ENCODE assay signal across 9 cellular contexts in the genomic region with DNA sequence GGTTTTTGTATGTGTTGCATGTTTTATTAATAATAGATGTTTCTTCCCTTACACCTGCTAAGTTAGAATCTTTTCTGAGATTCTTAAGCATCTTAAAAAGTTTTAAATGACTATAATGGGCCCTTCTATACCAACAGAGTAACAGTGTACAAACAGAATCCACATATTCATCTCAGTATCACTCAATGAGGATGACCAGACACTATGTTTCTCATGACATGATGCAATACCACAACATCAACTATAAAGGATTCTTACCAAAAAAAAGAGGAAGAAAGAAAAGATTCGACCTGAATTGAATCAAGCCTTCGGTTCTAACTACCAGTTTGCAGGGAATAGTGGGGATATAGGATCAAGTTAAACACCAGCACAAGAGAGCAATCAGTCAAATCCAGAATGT. TPM values are rescaled to one million over a fixed set of nuclear protein-coding genes. Genes with fewer than 3 reads are reported as not detected.
DNase-seq lines count a peak whose midpoint lies in the region; ATAC-seq, FAIRE-seq and TF ChIP-seq lines count a peak whose summit lies in the region.
"Had no signal": no experiment of that assay in that cellular context is flagged by ENCODE, and none has a peak within 500 bp of the region (broad histone marks: within the 10 kb centered on the region; RNA-seq: fewer than 3 reads in every experiment).

No MANE protein-coding gene starts in this region.

- H3K27me3 ChIP-seq in GM12878 (replicated peaks in 1 of 2; ENCODE audit: control insufficient read depth in 2 of 2, insufficient read depth in 2 of 2, low read length in 1 of 2) (no peaks in the 10 kb centered on the region), subcutaneous abdominal adipose tissue (ENCODE audit: control insufficient read depth in 5 of 5, insufficient read depth in 4 of 5, low read length in 5 of 5) (no peaks in the 10 kb centered on the region), MM.1S (replicated peaks; ENCODE audit: insufficient read depth, low read length) (no peaks in the 10 kb centered on the region)
- H3K27me3 ChIP-seq: BE2C had no signal

- TF ChIP-seq CTCF in GM12878 (IDR thresholded peaks at IDR 0.05 in 2 of 3, conservative IDR thresholded peaks at IDR 0.05 in 1 of 3; ENCODE audit: control insufficient read depth in 2 of 3, extremely low read depth in 1 of 3, insufficient read depth in 1 of 3, low read depth in 3 of 3, low read length in 3 of 3) (no peak), MM.1S (IDR thresholded peaks at IDR 0.05; ENCODE audit: low read length) (no peak)

- ATAC-seq in HG03460 (IDR thresholded peaks at IDR 0.05; ENCODE audit: unreplicated experiment) = peak; percentile 89
- ATAC-seq in GM12878 = peak; percentile 95

- no peaks in the 10 kb centered on the region for H3K9me2 ChIP-seq in MM.1S (replicated peaks; ENCODE audit: insufficient read depth, low read length)

- no peak overlapping the region for H3K4me3 Mint-ChIP-seq in activated naive CD4-positive, alpha-beta T cell treated with anti-CD3 and anti-CD28 coated beads for 36 hours

- H3K27ac ChIP-seq in GM12878 (ENCODE audit: control insufficient read depth, insufficient read depth) (no peak overlapping the region), subcutaneous abdominal adipose tissue (ENCODE audit: low read depth, low read length) (peak overlapping the region; percentile 51), MM.1S (ENCODE audit: low read length) (no peak overlapping the region)

- H2AFZ ChIP-seq in GM12878 (ENCODE audit: control insufficient read depth, low read depth, low read length) (no peak overlapping the region), MM.1S (ENCODE audit: low read length) (no peak overlapping the region)

- no peaks in the 10 kb centered on the region; the same call in 1 of the 2 replicates for H3K4me1 ChIP-seq in GM12878 (ENCODE audit: control insufficient read depth, insufficient read depth, low read length)
- H3K4me1 ChIP-seq in subcutaneous abdominal adipose tissue (ENCODE audit: control insufficient read depth in 5 of 5, insufficient read depth in 5 of 5, low read length in 5 of 5) = peaks cover 4 to 16% (median 12%) of the 10 kb centered on the region in 5 donors
- H3K4me1 ChIP-seq in MM.1S (ENCODE audit: low read length) = no peaks in the 10 kb centered on the region

- RAD21 ChIA-PET in GM12878 (lab: Charles Lee; ENCODE audit: unreplicated experiment) = interaction anchor here (1.4 kb wide), 1 partner anchor 401 kb away, joined by 4 read pairs; no protein-coding TSS in a partner anchor

- no peak overlapping the region for H3K4me2 ChIP-seq in GM12878 (ENCODE audit: control insufficient read depth, insufficient read depth)
- no peak overlapping the region for H3K4me2 ChIP-seq in MM.1S (ENCODE audit: low read depth, low read length)

- peaks cover 2% of the 10 kb centered on the region; the same call in 1 of the 2 replicates for H4K20me1 ChIP-seq in GM12878 (ENCODE audit: control insufficient read depth, insufficient read depth)
- no peaks in the 10 kb centered on the region for H4K20me1 ChIP-seq in MM.1S (ENCODE audit: insufficient read depth, low read length)

- SMC1A ChIA-PET in GM12878 (lab: Charles Lee; ENCODE audit: uncharacterized antibody, unreplicated experiment) = interaction anchor here (1.2 to 3.2 kb wide), 2 partner anchors 12 to 13 kb away, joined by 3 to 10 read pairs; no protein-coding TSS in a partner anchor

- DNase-seq in activated naive CD4-positive, alpha-beta T cell treated with anti-CD3 and anti-CD28 coated beads for 36 hours = no peak
- DNase-seq in activated naive CD4-positive, alpha-beta T cell (lab: John Stamatoyannopoulos, UW) = no peak
- DNase-seq in GM12878 (ENCODE audit: low read depth, low spot score) (no peak), posterior vena cava (ENCODE audit: low spot score) (no peak), MM.1S (no peak), foreskin melanocyte (no peak)
- DNase-seq: BE2C had no signal

- H3K36me3 ChIP-seq in GM12878 (ENCODE audit: control insufficient read depth in 2 of 2, insufficient read depth in 2 of 2, low read length in 1 of 2) = peaks cover 0 to 15% of the 10 kb centered on the region in 2 experiments; a peak in 2 of 4 replicates
- H3K36me3 ChIP-seq in subcutaneous abdominal adipose tissue (ENCODE audit: control insufficient read depth in 5 of 5, insufficient read depth in 5 of 5, low read length in 5 of 5) = peaks cover 0 to 3% (median 0%) of the 10 kb centered on the region in 5 donors
- no peaks in the 10 kb centered on the region for H3K36me3 ChIP-seq in MM.1S (replicated peaks; ENCODE audit: insufficient read depth, low read length)
- H3K36me3 ChIP-seq: BE2C had no signal

- H3K9ac ChIP-seq in GM12878 (ENCODE audit: control insufficient read depth, insufficient read depth, low read length) (no peak overlapping the region), subcutaneous abdominal adipose tissue (ENCODE audit: low read length in 5 of 5) (no peak overlapping the region), MM.1S (ENCODE audit: low read length) (no peak overlapping the region)

- no peaks in the 10 kb centered on the region for H3F3A ChIP-seq in MM.1S (ENCODE audit: insufficient read depth, low read length)

- intact Hi-C loops in activated naive CD4-positive, alpha-beta T cell treated with anti-CD3 and anti-CD28 coated beads for 36 hours (cut with micrococcal nuclease) = loop anchor here (2.0 kb wide), 1 partner anchor 16 kb away; no protein-coding TSS in a partner anchor
- intact Hi-C loops in GM12878 (cut with micrococcal nuclease; ENCODE audit: unreplicated experiment) = no loop called here
- intact Hi-C loops in posterior vena cava (cut with DNase I) = no loop called here

- H3K4me3 ChIP-seq in GM12878 (no peak overlapping the region), subcutaneous abdominal adipose tissue (ENCODE audit: low read depth in 1 of 5, low read length in 5 of 5) (no peak overlapping the region), MM.1S (ENCODE audit: low read length) (no peak overlapping the region)

- no TSS peak for BruUV-seq in GM12878 (replicated peaks; lab: Mats Ljungman, UMichigan)

- POLR2A ChIA-PET in GM12878 (lab: Charles Lee) = no interaction called here

- peaks cover 22% of the 10 kb centered on the region for H3K36me3 Mint-ChIP-seq in activated naive CD4-positive, alpha-beta T cell treated with anti-CD3 and anti-CD28 coated beads for 36 hours (ENCODE audit: low read depth)

- 40% methylated on average over 2 of the region's 2 CpGs for WGBS in GM12878 (ENCODE audit: insufficient coverage, insufficient replicate concordance, low lambda C conversion rate, missing lambda C conversion rate)

- no peak for TF ChIP-seq RAD21 in GM12878 (IDR thresholded peaks at IDR 0.05; ENCODE audit: insufficient read depth, low read depth, low read length)

- FAIRE-seq in GM12878 (lab: Jason Lieb, UNC) = no peak

- TF ChIP-seq POLR2A in GM12878 (IDR thresholded peaks at IDR 0.05; ENCODE audit: low read depth, low read length) = no peak

- in situ Hi-C loops in GM12878 (cut with MboI) = no loop called here

- H3K79me2 ChIP-seq in GM12878 (ENCODE audit: control insufficient read depth, insufficient read depth, low read length) (peaks cover 40% of the 10 kb centered on the region), MM.1S (ENCODE audit: low read length) (peaks cover 42% of the 10 kb centered on the region)

- no peaks in the 10 kb centered on the region for H3K27me3 Mint-ChIP-seq in activated naive CD4-positive, alpha-beta T cell treated with anti-CD3 and anti-CD28 coated beads for 36 hours (ENCODE audit: low read depth)

- peak overlapping the region; percentile 62 for H3K27ac Mint-ChIP-seq in activated naive CD4-positive, alpha-beta T cell treated with anti-CD3 and anti-CD28 coated beads for 36 hours

- H3K9me3 ChIP-seq in GM12878 (replicated peaks; ENCODE audit: control insufficient read depth, insufficient read depth, low read length) = no peaks in the 10 kb centered on the region; the same call in 2 of the 3 replicates
- no peaks in the 10 kb centered on the region for H3K9me3 ChIP-seq in subcutaneous abdominal adipose tissue (ENCODE audit: control insufficient read depth in 5 of 5, low read length in 5 of 5)
- no peaks in the 10 kb centered on the region for H3K9me3 ChIP-seq in MM.1S (replicated peaks; ENCODE audit: insufficient read depth, low read length)
- H3K9me3 ChIP-seq: BE2C had no signal

- peaks cover 36% of the 10 kb centered on the region for H3K4me1 Mint-ChIP-seq in activated naive CD4-positive, alpha-beta T cell treated with anti-CD3 and anti-CD28 coated beads for 36 hours (ENCODE audit: low read depth)

- CTCF ChIA-PET in activated naive CD4-positive, alpha-beta T cell treated with anti-CD3 and anti-CD28 coated beads for 36 hours (lab: Charles Lee) = no interaction called here
- CTCF ChIA-PET in GM12878 (lab: Yijun Ruan, JAX) = interaction anchor here (0.7 kb wide), 1 partner anchor 724 kb away, joined by 3 read pairs; no protein-coding TSS in a partner anchor

- H3K9me3 Mint-ChIP-seq in activated naive CD4-positive, alpha-beta T cell treated with anti-CD3 and anti-CD28 coated beads for 36 hours = no peaks in the 10 kb centered on the region

- TF ChIP-seq EP300 in GM12878 (IDR thresholded peaks at IDR 0.05; ENCODE audit: borderline replicate concordance in 1 of 2, control insufficient read depth in 1 of 2, low read depth in 2 of 2, low read length in 2 of 2) = no peak; a peak in 1 of 4 replicates

RNA-seq across cellular contexts. Expression of gene INTS6, which starts 56.5 kb away (rescaled TPM):
- 10 to 100 TPM; 40.4 to 41.0 TPM for total RNA-seq in activated naive CD4-positive, alpha-beta T cell treated with anti-CD3 and anti-CD28 coated beads for 36 hours
- 142 and 145 TPM in 2 replicates for total RNA-seq in GM12878 (2013; cell fraction: nucleolus; rRNA removed)
- total RNA-seq in GM12878 (2014; rRNA removed) (37.8 and 44.4 TPM in 2 replicates), GM12878 (2014; rRNA removed; fragmentation: Illumina TruSeq; extraction: Trizol) (57.7 and 59.3 TPM in 2 replicates), GM12878 (2021) (45.4 and 45.7 TPM in 2 replicates), posterior vena cava (10 to 100 TPM; 27.0 to 29.1 TPM)
- 8.1 TPM for polyA plus RNA-seq in GM12878 (2011; ENCODE audit: low read depth)
- polyA plus RNA-seq in GM12878 (2011; rRNA removed) (34.1 and 46.8 TPM in 2 replicates), GM12878 (2014; fragmentation: Illumina TruSeq; extraction: Trizol) (38.6 and 48.2 TPM in 2 replicates), GM12878 (2014; fragmentation: Nextera tagmentation; extraction: Ambion mirVana) (10 to 100 TPM in 1 of 2 experiments, 1 to 10 TPM in 1; 7.2 to 10.4 TPM), GM12878 (2014; rRNA removed) (22.1 and 27.6 TPM in 2 replicates), GM12878 (2016; fragmentation: Nextera tagmentation; extraction: Ambion mirVana) (10 to 100 TPM; 18.9 to 20.3 TPM)
- 12.9 and 14.5 TPM in 2 replicates for polyA plus RNA-seq in GM12878 (2011; cell fraction: cytosol; rRNA removed)
- polyA plus RNA-seq in GM12878 (2011; cell fraction: nucleus; rRNA removed) = 24.4 and 27.8 TPM in 2 replicates
- 12.7 and 19.8 TPM in 2 replicates for polyA plus RNA-seq in GM12878 (2012)
- 74.9 and 118 TPM in 2 replicates for polyA minus RNA-seq in GM12878 (2011; rRNA and poly(A)+ RNA removed)
- polyA minus RNA-seq in GM12878 (2011; cell fraction: cytosol; rRNA and poly(A)+ RNA removed) = 21.0 and 25.7 TPM in 2 replicates
- polyA minus RNA-seq in GM12878 (2011; cell fraction: nucleus; rRNA and poly(A)+ RNA removed) = 66.0 and 100 TPM in 2 replicates

RNA-seq across cellular contexts. Expression of gene SERPINE3, which starts 56.9 kb away (rescaled TPM):
- total RNA-seq in activated naive CD4-positive, alpha-beta T cell treated with anti-CD3 and anti-CD28 coated beads for 36 hours = not detected
- not detected in 2 replicates for total RNA-seq in GM12878 (2013; cell fraction: nucleolus; rRNA removed)
- total RNA-seq in GM12878 (2014; rRNA removed) (not detected in 2 replicates), GM12878 (2014; rRNA removed; fragmentation: Illumina TruSeq; extraction: Trizol) (not detected in 2 replicates), GM12878 (2021) (not detected in 2 replicates), posterior vena cava (not detected)
- not detected for polyA plus RNA-seq in GM12878 (2011; ENCODE audit: low read depth)
- polyA plus RNA-seq in GM12878 (2011; rRNA removed) (not detected in 2 replicates), GM12878 (2014; fragmentation: Illumina TruSeq; extraction: Trizol) (not detected in 2 replicates), GM12878 (2014; fragmentation: Nextera tagmentation; extraction: Ambion mirVana) (not detected), GM12878 (2014; rRNA removed) (not detected in 2 replicates), GM12878 (2016; fragmentation: Nextera tagmentation; extraction: Ambion mirVana) (under 1 TPM in 1 of 2 experiments, not detected in 1; 0.19 TPM)
- not detected in 2 replicates for polyA plus RNA-seq in GM12878 (2011; cell fraction: cytosol; rRNA removed)
- not detected in 2 replicates for polyA plus RNA-seq in GM12878 (2011; cell fraction: nucleus; rRNA removed)
- polyA plus RNA-seq in GM12878 (2012) = not detected in 2 replicates
- not detected in 2 replicates for polyA minus RNA-seq in GM12878 (2011; rRNA and poly(A)+ RNA removed)
- not detected in 2 replicates for polyA minus RNA-seq in GM12878 (2011; cell fraction: cytosol; rRNA and poly(A)+ RNA removed)
- not detected in 2 replicates for polyA minus RNA-seq in GM12878 (2011; cell fraction: nucleus; rRNA and poly(A)+ RNA removed)
